ENCODE assay signal across 29 cellular contexts in genomic region chrX:129238011-129238410, GRCh38.
"Had no signal": no experiment of that assay in that cellular context is flagged by ENCODE, and none has a peak within 500 bp of the region (broad histone marks: within the 10 kb centered on the region; RNA-seq: fewer than 3 reads in every experiment).

No MANE protein-coding gene starts in this region.

- DNase-seq: stimulated activated CD4-positive, alpha-beta T cell treated with anti-CD3 and anti-CD28 coated beads, Interleukin-2, amount 100 ng/mL, for 48 hours; stimulated activated CD4-positive, alpha-beta T cell treated with anti-CD3 and anti-CD28 coated beads, Interleukin-4, amount 100 ng/mL, for 1 hour; stimulated activated CD4-positive, alpha-beta T cell treated with anti-CD3 and anti-CD28 coated beads, Interleukin-4, amount 100 ng/mL, for 24 hours; stimulated activated CD4-positive, alpha-beta T cell treated with anti-CD3 and anti-CD28 coated beads, Interleukin-4, amount 100 ng/mL, for 4 hours; stimulated activated CD8-positive, alpha-beta memory T cell treated with anti-CD3 and anti-CD28 coated beads, Interleukin-4, amount 100 ng/mL, for 48 hours; stimulated activated naive B cell treated with anti-CD40 and anti-IgM and Interleukin-4, amounts not matched to agents 10 μg/mL and 1 μg/mL and 100 μg/mL, for 72 hours; stimulated activated naive CD4-positive, alpha-beta T cell; stimulated activated naive CD4-positive, alpha-beta T cell treated with Interleukin-2 at 50 U/mL for 16 hours; stimulated activated naive CD8-positive, alpha-beta T cell treated with anti-CD3 and anti-CD28 coated beads, Interleukin-15, amount 100 ng/mL, for 72 hours; stimulated activated naive CD8-positive, alpha-beta T cell treated with anti-CD3 and anti-CD28 coated beads, Interleukin-15, Interleukin-2, amounts not matched to agents 100 U/mL and 50 U/mL, for 24 hours; stomach; substantia nigra; testis; thyroid gland; tibial artery; transverse colon; trophoblast cell; upper lobe of left lung; upper lobe of right lung; uterus had no signal

- H3K4me3 ChIP-seq: stomach, suprapubic skin, testis, thoracic aorta, thyroid gland, tibial artery, tibial nerve, transverse colon, upper lobe of left lung, upper lobe of right lung, uterus, vagina had no signal

- H3K36me3 Mint-ChIP-seq: stimulated activated effector memory CD8-positive, alpha-beta T cell treated with anti-CD3 and anti-CD28 coated beads, Interleukin-12 subunit alpha, Interleukin-12 subunit beta, amount 100 ng/mL, for 72 hours; stimulated activated memory B cell treated with anti-CD40 and anti-IgM and Interleukin-4, amounts not matched to agents 10 μg/mL and 1 μg/mL and 100 μg/mL, for 72 hours; stimulated activated naive B cell treated with anti-CD40 and anti-IgM and Interleukin-4, amounts not matched to agents 10 μg/mL and 1 μg/mL and 100 μg/mL, for 72 hours; type B pancreatic cell had no signal

- H3K27me3 ChIP-seq: stomach, suprapubic skin, testis, thyroid gland, tibial artery, tibial nerve, transverse colon, upper lobe of left lung, upper lobe of right lung, uterus, vagina had no signal

- ATAC-seq: stimulated activated effector memory CD8-positive, alpha-beta T cell treated with anti-CD3 and anti-CD28 coated beads, Interleukin-12 subunit alpha, Interleukin-12 subunit beta, amount 100 ng/mL, for 72 hours; stimulated activated memory B cell treated with anti-CD40 and anti-IgM and Interleukin-4, amounts not matched to agents 10 μg/mL and 1 μg/mL and 100 μg/mL, for 72 hours; stimulated activated naive B cell treated with anti-CD40 and anti-IgM and Interleukin-4, amounts not matched to agents 10 μg/mL and 1 μg/mL and 100 μg/mL, for 72 hours; stimulated activated naive CD8-positive, alpha-beta T cell treated with anti-CD3 and anti-CD28 coated beads, Interleukin-15, amount 100 ng/mL, for 72 hours; stimulated activated naive CD8-positive, alpha-beta T cell treated with anti-CD3 and anti-CD28 coated beads, Interleukin-15, Interleukin-2, amounts not matched to agents 100 U/mL and 50 U/mL, for 24 hours; upper lobe of right lung had no signal

- H3K9me3 Mint-ChIP-seq: stimulated activated naive CD8-positive, alpha-beta T cell treated with anti-CD3 and anti-CD28 coated beads, Interleukin-15, Interleukin-2, amounts not matched to agents 100 ng/mL and 50 ng/mL, for 24 hours; type B pancreatic cell had no signal

- H3K36me3 ChIP-seq: stomach, suprapubic skin, thoracic aorta, thyroid gland, tibial artery, tibial nerve, transverse colon, upper lobe of left lung, upper lobe of right lung, uterus, vagina had no signal

- H3K27me3 Mint-ChIP-seq: stimulated activated memory B cell treated with anti-CD40 and anti-IgM and Interleukin-4, amounts not matched to agents 10 μg/mL and 1 μg/mL and 100 μg/mL, for 72 hours; stimulated activated naive B cell treated with anti-CD40 and anti-IgM and Interleukin-4, amounts not matched to agents 10 μg/mL and 1 μg/mL and 100 μg/mL, for 72 hours; stimulated activated naive CD8-positive, alpha-beta T cell treated with anti-CD3 and anti-CD28 coated beads, Interleukin-15, amount 100 ng/mL, for 72 hours; stimulated activated naive CD8-positive, alpha-beta T cell treated with anti-CD3 and anti-CD28 coated beads, Interleukin-15, Interleukin-2, amounts not matched to agents 100 ng/mL and 50 ng/mL, for 24 hours; type B pancreatic cell had no signal

- H3K9me3 ChIP-seq: suprapubic skin, testis, thoracic aorta, thyroid gland, tibial artery, tibial nerve, transverse colon, upper lobe of left lung, upper lobe of right lung, uterus, vagina had no signal

- H3K27ac ChIP-seq: stomach, suprapubic skin, testis, thoracic aorta, thyroid gland, tibial artery, tibial nerve, transverse colon, upper lobe of left lung, upper lobe of right lung, uterus, vagina had no signal

- H3K4me1 Mint-ChIP-seq: stimulated activated effector memory CD8-positive, alpha-beta T cell treated with anti-CD3 and anti-CD28 coated beads, Interleukin-12 subunit alpha, Interleukin-12 subunit beta, amount 100 ng/mL, for 72 hours; stimulated activated memory B cell treated with anti-CD40 and anti-IgM and Interleukin-4, amounts not matched to agents 10 μg/mL and 1 μg/mL and 100 μg/mL, for 72 hours; stimulated activated naive B cell treated with anti-CD40 and anti-IgM and Interleukin-4, amounts not matched to agents 10 μg/mL and 1 μg/mL and 100 μg/mL, for 72 hours; stimulated activated naive CD8-positive, alpha-beta T cell treated with anti-CD3 and anti-CD28 coated beads, Interleukin-15, amount 100 ng/mL, for 72 hours had no signal

- FAIRE-seq: urothelium cell line had no signal

- H3K27ac Mint-ChIP-seq: stimulated activated effector memory CD8-positive, alpha-beta T cell treated with anti-CD3 and anti-CD28 coated beads, Interleukin-12 subunit alpha, Interleukin-12 subunit beta, amount 100 ng/mL, for 72 hours; stimulated activated memory B cell treated with anti-CD40 and anti-IgM and Interleukin-4, amounts not matched to agents 10 μg/mL and 1 μg/mL and 100 μg/mL, for 72 hours; stimulated activated naive B cell treated with anti-CD40 and anti-IgM and Interleukin-4, amounts not matched to agents 10 μg/mL and 1 μg/mL and 100 μg/mL, for 72 hours; stimulated activated naive CD8-positive, alpha-beta T cell treated with anti-CD3 and anti-CD28 coated beads, Interleukin-15, Interleukin-2, amounts not matched to agents 100 ng/mL and 50 ng/mL, for 24 hours; type B pancreatic cell had no signal

- H3K4me3 Mint-ChIP-seq: stimulated activated effector memory CD8-positive, alpha-beta T cell treated with anti-CD3 and anti-CD28 coated beads, Interleukin-12 subunit alpha, Interleukin-12 subunit beta, amount 100 ng/mL, for 72 hours; stimulated activated memory B cell treated with anti-CD40 and anti-IgM and Interleukin-4, amounts not matched to agents 10 μg/mL and 1 μg/mL and 100 μg/mL, for 72 hours; stimulated activated naive B cell treated with anti-CD40 and anti-IgM and Interleukin-4, amounts not matched to agents 10 μg/mL and 1 μg/mL and 100 μg/mL, for 72 hours; stimulated activated naive CD8-positive, alpha-beta T cell treated with anti-CD3 and anti-CD28 coated beads, Interleukin-15, amount 100 ng/mL, for 72 hours; stimulated activated naive CD8-positive, alpha-beta T cell treated with anti-CD3 and anti-CD28 coated beads, Interleukin-15, Interleukin-2, amounts not matched to agents 100 ng/mL and 50 ng/mL, for 24 hours; type B pancreatic cell had no signal

- H3K4me1 ChIP-seq: stomach, suprapubic skin, testis, thyroid gland, tibial artery, tibial nerve, transverse colon, upper lobe of left lung, upper lobe of right lung, uterus, vagina had no signal
